Comparison of ENCODE assay signal across 1 cellular context in the genomic region with DNA sequence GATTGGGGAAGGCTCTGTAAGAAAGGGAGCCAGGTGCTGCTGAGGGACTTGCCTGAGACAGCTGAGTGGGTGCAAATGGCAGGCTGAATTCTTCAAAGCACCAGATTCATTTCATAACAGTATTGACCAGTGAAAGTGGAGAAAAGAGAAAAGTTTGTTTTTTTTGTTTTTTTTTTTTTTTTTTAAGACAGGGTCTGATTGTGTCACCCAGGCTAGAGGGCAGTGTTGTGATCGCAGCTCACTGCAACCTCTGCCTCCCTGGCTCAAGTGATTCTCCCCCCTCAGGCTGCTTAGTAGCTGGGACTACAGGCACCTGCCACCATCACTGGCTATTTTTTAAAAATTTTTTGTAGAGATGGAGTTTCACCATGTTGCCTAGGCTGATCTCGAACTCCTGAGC.
TF ChIP-seq lines count a peak whose summit lies in the region.

No MANE protein-coding gene starts in this region.

TF ChIP-seq in K562, 482 proteins besides CTCF, POLR2A, EP300 and RAD21:
- TF ChIP-seq SRF (CRISPR knock-in tag; IDR thresholded peaks at IDR 0.05) (peak in 1 of 2 experiments; percentile 32; a peak in 1 of 4 replicates), SMARCA4 (IDR thresholded peaks at IDR 0.05) (no peak), SUPT5H (IDR thresholded peaks at IDR 0.05) (no peak), ZNF384 (IDR thresholded peaks at IDR 0.05; ENCODE audit: low read depth, low read length) (0 out of 2 replicates have a peak, but pooled peaks have one; percentile 35)
